ENCODE assay signal across 2 cellular contexts in genomic region chr1:218439541-218440295, GRCh38.
TF ChIP-seq lines count a peak whose summit lies in the region.

No MANE protein-coding gene starts in this region.

TF ChIP-seq in SK-N-SH treated with all-trans-retinoic acid at 6 μM for 48 hours, 23 proteins besides CTCF, POLR2A, EP300 and RAD21 (continued from another document):
- no peak for TF ChIP-seq PATZ1 (CRISPR knock-in tag; IDR thresholded peaks at IDR 0.05; ENCODE audit: borderline replicate concordance)
- TF ChIP-seq, protein P1, sequence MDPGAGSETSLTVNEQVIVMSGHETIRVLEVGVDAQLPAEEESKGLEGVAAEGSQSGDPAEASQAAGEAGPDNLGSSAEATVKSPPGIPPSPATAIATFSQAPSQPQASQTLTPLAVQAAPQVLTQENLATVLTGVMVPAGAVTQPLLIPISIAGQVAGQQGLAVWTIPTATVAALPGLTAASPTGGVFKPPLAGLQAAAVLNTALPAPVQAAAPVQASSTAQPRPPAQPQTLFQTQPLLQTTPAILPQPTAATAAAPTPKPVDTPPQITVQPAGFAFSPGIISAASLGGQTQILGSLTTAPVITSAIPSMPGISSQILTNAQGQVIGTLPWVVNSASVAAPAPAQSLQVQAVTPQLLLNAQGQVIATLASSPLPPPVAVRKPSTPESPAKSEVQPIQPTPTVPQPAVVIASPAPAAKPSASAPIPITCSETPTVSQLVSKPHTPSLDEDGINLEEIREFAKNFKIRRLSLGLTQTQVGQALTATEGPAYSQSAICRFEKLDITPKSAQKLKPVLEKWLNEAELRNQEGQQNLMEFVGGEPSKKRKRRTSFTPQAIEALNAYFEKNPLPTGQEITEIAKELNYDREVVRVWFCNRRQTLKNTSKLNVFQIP (CRISPR knock-in tag; IDR thresholded peaks at IDR 0.05; ENCODE audit: borderline replicate concordance, low read depth) = no peak
- TF ChIP-seq, protein P2, sequence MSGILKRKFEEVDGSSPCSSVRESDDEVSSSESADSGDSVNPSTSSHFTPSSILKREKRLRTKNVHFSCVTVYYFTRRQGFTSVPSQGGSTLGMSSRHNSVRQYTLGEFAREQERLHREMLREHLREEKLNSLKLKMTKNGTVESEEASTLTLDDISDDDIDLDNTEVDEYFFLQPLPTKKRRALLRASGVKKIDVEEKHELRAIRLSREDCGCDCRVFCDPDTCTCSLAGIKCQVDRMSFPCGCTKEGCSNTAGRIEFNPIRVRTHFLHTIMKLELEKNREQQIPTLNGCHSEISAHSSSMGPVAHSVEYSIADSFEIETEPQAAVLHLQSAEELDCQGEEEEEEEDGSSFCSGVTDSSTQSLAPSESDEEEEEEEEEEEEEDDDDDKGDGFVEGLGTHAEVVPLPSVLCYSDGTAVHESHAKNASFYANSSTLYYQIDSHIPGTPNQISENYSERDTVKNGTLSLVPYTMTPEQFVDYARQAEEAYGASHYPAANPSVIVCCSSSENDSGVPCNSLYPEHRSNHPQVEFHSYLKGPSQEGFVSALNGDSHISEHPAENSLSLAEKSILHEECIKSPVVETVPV (CRISPR knock-in tag; IDR thresholded peaks at IDR 0.05) = no peak
- no peak for TF ChIP-seq TSHZ2 (CRISPR knock-in tag; IDR thresholded peaks at IDR 0.05)
- no peak for TF ChIP-seq ZNF8 (CRISPR knock-in tag; IDR thresholded peaks at IDR 0.05)
- no peak for TF ChIP-seq SNAI2 (CRISPR knock-in tag; IDR thresholded peaks at IDR 0.05)
- no peak for TF ChIP-seq ZFP3 (CRISPR knock-in tag; IDR thresholded peaks at IDR 0.05)
- no peak for TF ChIP-seq CSDC2 (CRISPR knock-in tag; IDR thresholded peaks at IDR 0.05)
- TF ChIP-seq OSR1 (CRISPR knock-in tag; IDR thresholded peaks at IDR 0.05) = no peak
- TF ChIP-seq ZFP30 (CRISPR knock-in tag; IDR thresholded peaks at IDR 0.05) = no peak
- no peak for TF ChIP-seq GLIS3 (CRISPR knock-in tag; IDR thresholded peaks at IDR 0.05)
- TF ChIP-seq BACH2 (CRISPR knock-in tag; IDR thresholded peaks at IDR 0.05; ENCODE audit: borderline replicate concordance) = no peak

TF ChIP-seq in SK-N-SH, 30 proteins besides CTCF, POLR2A, EP300 and RAD21 (continued from another document):
- TF ChIP-seq EZH2phosphoT487 (IDR thresholded peaks at IDR 0.05; ENCODE audit: borderline replicate concordance, low read depth) (no peak), CHD2 (IDR thresholded peaks at IDR 0.05; ENCODE audit: low read length, partially characterized antibody) (no peak), GATA2 (CRISPR knock-in tag; IDR thresholded peaks at IDR 0.05) (no peak), NFIC (IDR thresholded peaks at IDR 0.05; ENCODE audit: borderline replicate concordance) (no peak), NRF1 (IDR thresholded peaks at IDR 0.05; ENCODE audit: low read depth, low read length) (no peak), ELF1 (IDR thresholded peaks at IDR 0.05) (no peak)
- TF ChIP-seq, protein P3, sequence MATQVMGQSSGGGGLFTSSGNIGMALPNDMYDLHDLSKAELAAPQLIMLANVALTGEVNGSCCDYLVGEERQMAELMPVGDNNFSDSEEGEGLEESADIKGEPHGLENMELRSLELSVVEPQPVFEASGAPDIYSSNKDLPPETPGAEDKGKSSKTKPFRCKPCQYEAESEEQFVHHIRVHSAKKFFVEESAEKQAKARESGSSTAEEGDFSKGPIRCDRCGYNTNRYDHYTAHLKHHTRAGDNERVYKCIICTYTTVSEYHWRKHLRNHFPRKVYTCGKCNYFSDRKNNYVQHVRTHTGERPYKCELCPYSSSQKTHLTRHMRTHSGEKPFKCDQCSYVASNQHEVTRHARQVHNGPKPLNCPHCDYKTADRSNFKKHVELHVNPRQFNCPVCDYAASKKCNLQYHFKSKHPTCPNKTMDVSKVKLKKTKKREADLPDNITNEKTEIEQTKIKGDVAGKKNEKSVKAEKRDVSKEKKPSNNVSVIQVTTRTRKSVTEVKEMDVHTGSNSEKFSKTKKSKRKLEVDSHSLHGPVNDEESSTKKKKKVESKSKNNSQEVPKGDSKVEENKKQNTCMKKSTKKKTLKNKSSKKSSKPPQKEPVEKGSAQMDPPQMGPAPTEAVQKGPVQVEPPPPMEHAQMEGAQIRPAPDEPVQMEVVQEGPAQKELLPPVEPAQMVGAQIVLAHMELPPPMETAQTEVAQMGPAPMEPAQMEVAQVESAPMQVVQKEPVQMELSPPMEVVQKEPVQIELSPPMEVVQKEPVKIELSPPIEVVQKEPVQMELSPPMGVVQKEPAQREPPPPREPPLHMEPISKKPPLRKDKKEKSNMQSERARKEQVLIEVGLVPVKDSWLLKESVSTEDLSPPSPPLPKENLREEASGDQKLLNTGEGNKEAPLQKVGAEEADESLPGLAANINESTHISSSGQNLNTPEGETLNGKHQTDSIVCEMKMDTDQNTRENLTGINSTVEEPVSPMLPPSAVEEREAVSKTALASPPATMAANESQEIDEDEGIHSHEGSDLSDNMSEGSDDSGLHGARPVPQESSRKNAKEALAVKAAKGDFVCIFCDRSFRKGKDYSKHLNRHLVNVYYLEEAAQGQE (IDR thresholded peaks at IDR 0.05; ENCODE audit: low read depth, low read length) = no peak
